ENCODE assay signal across 8 cellular contexts in the genomic region with DNA sequence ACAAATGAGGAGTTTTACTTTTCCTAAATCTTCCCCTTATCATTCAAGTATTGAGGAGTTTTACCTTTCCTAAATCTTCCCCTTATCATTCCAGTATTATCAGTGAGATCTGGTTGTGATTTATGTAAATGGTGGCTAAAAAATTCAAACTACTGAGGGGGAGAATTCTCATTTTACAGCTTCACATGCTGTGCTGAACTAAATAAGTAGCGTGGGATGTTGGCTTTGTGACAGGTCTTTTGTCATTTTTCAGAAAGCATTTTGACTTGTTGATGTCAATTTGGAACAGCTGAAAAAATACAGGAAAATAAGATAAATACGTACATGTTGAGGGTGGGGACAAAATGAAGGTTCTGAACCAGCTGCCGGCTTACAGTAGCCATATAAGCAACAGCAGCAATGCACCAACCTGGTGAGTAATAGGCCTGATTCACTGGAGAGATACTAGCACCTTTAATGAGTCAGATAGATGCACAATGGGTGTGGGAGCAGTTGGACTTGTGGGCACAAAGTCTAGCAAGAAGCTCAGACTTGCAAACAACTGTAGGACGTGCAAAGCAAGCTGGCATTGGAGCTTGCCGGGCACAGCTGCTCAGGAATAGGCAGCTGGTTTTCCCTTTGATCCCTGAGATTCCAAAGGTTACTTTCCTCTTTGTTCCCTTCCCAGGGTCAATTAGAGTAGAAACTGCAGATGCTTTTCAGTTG. TPM values are rescaled to one million over a fixed set of nuclear protein-coding genes. Genes with fewer than 3 reads are reported as not detected.
A peak's percentile ranks its signal among the peaks of the same experiment; 100 is the strongest.
DNase-seq lines count a peak whose midpoint lies in the region; ATAC-seq and TF ChIP-seq lines count a peak whose summit lies in the region.

No MANE protein-coding gene starts in this region.

- no peak overlapping the region for H3K27ac Mint-ChIP-seq in naive thymus-derived CD8-positive, alpha-beta T cell

- no peak overlapping the region for H3K4me3 ChIP-seq in choroid plexus epithelial cell (ENCODE audit: low read depth, low read length)

- DNase-seq in DMS53 (lab: John Stamatoyannopoulos, UW) (peak; percentile 88), NCI-H69 (lab: John Stamatoyannopoulos, UW) (peak; percentile 86), choroid plexus epithelial cell (ENCODE audit: low read depth) (peak; percentile 88), non-pigmented ciliary epithelial cell (ENCODE audit: low read depth) (peak; percentile 81), GM19238 (ENCODE audit: insufficient read length, low spot score) (no peak)
- DNase-seq in naive thymus-derived CD8-positive, alpha-beta T cell, result no peak

- ATAC-seq in HG02642 (IDR thresholded peaks at IDR 0.05; ENCODE audit: poor library complexity, unreplicated experiment) (no peak), GM19397 (IDR thresholded peaks at IDR 0.05; ENCODE audit: unreplicated experiment) (no peak)
- ATAC-seq in naive thymus-derived CD8-positive, alpha-beta T cell, result no peak

- POLR2A ChIA-PET in naive thymus-derived CD8-positive, alpha-beta T cell (lab: Charles Lee), result no interaction called here

- peaks cover 0 to 13% (median 4%) of the 10 kb centered on the region in 5 donors for H3K27me3 Mint-ChIP-seq in naive thymus-derived CD8-positive, alpha-beta T cell

- TF ChIP-seq CTCF in choroid plexus epithelial cell (conservative IDR thresholded peaks at IDR 0.05; ENCODE audit: low read depth, low read length), result no peak

- no peak overlapping the region for H3K4me3 Mint-ChIP-seq in naive thymus-derived CD8-positive, alpha-beta T cell

- H3K9me3 Mint-ChIP-seq in naive thymus-derived CD8-positive, alpha-beta T cell, result no peaks in the 10 kb centered on the region

- no peaks in the 10 kb centered on the region for H3K36me3 Mint-ChIP-seq in naive thymus-derived CD8-positive, alpha-beta T cell

- H3K4me1 Mint-ChIP-seq in naive thymus-derived CD8-positive, alpha-beta T cell, result no peaks in the 10 kb centered on the region

RNA-seq across cellular contexts. Expression of a gene that starts 12.8 kb away (rescaled TPM):
- total RNA-seq in naive thymus-derived CD8-positive, alpha-beta T cell, result not detected
- polyA plus RNA-seq in naive thymus-derived CD8-positive, alpha-beta T cell, result not detected

Comparison
In these comparisons a context has a peak if more than half of its experiments do, and no peak if none do; other contexts are left out.
1. DNase-seq: peak in DMS53 (single experiment), NCI-H69 (single experiment), choroid plexus epithelial cell (single experiment) and non-pigmented ciliary epithelial cell (single experiment); none in GM19238 (single experiment) and naive thymus-derived CD8-positive, alpha-beta T cell (0 of 10).